ENCODE assay signal across 1 cellular context in genomic region chr5:108749130-108749861, GRCh38.
A peak's percentile ranks its signal among the peaks of the same experiment; 100 is the strongest.
TF ChIP-seq lines count a peak whose summit lies in the region.

No MANE protein-coding gene starts in this region.

TF ChIP-seq in HEK293, 187 proteins besides CTCF, POLR2A, EP300 and RAD21 (continued from another document):
- TF ChIP-seq ZNF18 (tag by site-specific recombination; IDR thresholded peaks at IDR 0.05) = no peak; the same call in 1 of the 2 replicates
- TF ChIP-seq ZNF843 (tag by site-specific recombination; IDR thresholded peaks at IDR 0.05) = 0 out of 2 replicates have a peak, but pooled peaks have one; percentile 41
- no peak for TF ChIP-seq BCL11B (tag by site-specific recombination; IDR thresholded peaks at IDR 0.05; ENCODE audit: low read depth)
- 0 out of 2 replicates have a peak, but pooled peaks have one; percentile 12 for TF ChIP-seq ZNF2 (tag by site-specific recombination; IDR thresholded peaks at IDR 0.05)
- peak; percentile 80 for TF ChIP-seq SP3 (tag by site-specific recombination; IDR thresholded peaks at IDR 0.05)
- TF ChIP-seq ZNF777 (tag by site-specific recombination; IDR thresholded peaks at IDR 0.05; ENCODE audit: borderline replicate concordance) = no peak
- no peak for TF ChIP-seq ZIC2 (tag by site-specific recombination; IDR thresholded peaks at IDR 0.05)
- TF ChIP-seq, protein P1, sequence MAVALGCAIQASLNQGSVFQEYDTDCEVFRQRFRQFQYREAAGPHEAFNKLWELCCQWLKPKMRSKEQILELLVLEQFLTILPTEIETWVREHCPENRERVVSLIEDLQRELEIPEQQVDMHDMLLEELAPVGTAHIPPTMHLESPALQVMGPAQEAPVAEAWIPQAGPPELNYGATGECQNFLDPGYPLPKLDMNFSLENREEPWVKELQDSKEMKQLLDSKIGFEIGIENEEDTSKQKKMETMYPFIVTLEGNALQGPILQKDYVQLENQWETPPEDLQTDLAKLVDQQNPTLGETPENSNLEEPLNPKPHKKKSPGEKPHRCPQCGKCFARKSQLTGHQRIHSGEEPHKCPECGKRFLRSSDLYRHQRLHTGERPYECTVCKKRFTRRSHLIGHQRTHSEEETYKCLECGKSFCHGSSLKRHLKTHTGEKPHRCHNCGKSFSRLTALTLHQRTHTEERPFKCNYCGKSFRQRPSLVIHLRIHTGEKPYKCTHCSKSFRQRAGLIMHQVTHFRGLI (tag by site-specific recombination; IDR thresholded peaks at IDR 0.05) = peak; percentile 87; the same call in 1 of the 2 replicates
- peak; percentile 40 for TF ChIP-seq ZNF341 (tag by site-specific recombination; IDR thresholded peaks at IDR 0.05; ENCODE audit: low read depth)
- TF ChIP-seq, protein P2, sequence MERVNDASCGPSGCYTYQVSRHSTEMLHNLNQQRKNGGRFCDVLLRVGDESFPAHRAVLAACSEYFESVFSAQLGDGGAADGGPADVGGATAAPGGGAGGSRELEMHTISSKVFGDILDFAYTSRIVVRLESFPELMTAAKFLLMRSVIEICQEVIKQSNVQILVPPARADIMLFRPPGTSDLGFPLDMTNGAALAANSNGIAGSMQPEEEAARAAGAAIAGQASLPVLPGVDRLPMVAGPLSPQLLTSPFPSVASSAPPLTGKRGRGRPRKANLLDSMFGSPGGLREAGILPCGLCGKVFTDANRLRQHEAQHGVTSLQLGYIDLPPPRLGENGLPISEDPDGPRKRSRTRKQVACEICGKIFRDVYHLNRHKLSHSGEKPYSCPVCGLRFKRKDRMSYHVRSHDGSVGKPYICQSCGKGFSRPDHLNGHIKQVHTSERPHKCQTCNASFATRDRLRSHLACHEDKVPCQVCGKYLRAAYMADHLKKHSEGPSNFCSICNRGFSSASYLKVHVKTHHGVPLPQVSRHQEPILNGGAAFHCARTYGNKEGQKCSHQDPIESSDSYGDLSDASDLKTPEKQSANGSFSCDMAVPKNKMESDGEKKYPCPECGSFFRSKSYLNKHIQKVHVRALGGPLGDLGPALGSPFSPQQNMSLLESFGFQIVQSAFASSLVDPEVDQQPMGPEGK (tag by site-specific recombination; IDR thresholded peaks at IDR 0.05) = peak; percentile 49
- TF ChIP-seq ZNF214 (tag by site-specific recombination; IDR thresholded peaks at IDR 0.05; ENCODE audit: borderline replicate concordance) = no peak
- 0 out of 2 replicates have a peak, but pooled peaks have one; percentile 32 for TF ChIP-seq ZNF221 (tag by site-specific recombination; IDR thresholded peaks at IDR 0.05; ENCODE audit: borderline replicate concordance)
- TF ChIP-seq PRDM4 (tag by site-specific recombination; IDR thresholded peaks at IDR 0.05) = 0 out of 2 replicates have a peak, but pooled peaks have one; percentile 18
- TF ChIP-seq MYNN (tag by site-specific recombination; IDR thresholded peaks at IDR 0.05; ENCODE audit: borderline replicate concordance) = peak; percentile 0; the same call in 1 of the 2 replicates
- 0 out of 2 replicates have a peak, but pooled peaks have one; percentile 37 for TF ChIP-seq GLI4 (tag by site-specific recombination; IDR thresholded peaks at IDR 0.05)
- 0 out of 2 replicates have a peak, but pooled peaks have one; percentile 16 for TF ChIP-seq ZNF629 (tag by site-specific recombination; IDR thresholded peaks at IDR 0.05)
- peak; percentile 48; the same call in 1 of the 2 replicates for TF ChIP-seq KLF17 (tag by site-specific recombination; IDR thresholded peaks at IDR 0.05)
- TF ChIP-seq ZBTB7A (tag by site-specific recombination; IDR thresholded peaks at IDR 0.05; ENCODE audit: low read depth) = peak; percentile 64; the same call in 1 of the 2 replicates
- TF ChIP-seq SP7 (tag by site-specific recombination; IDR thresholded peaks at IDR 0.05) = peak; percentile 30; the same call in 1 of the 2 replicates
- TF ChIP-seq ZNF76 (tag by site-specific recombination; IDR thresholded peaks at IDR 0.05; ENCODE audit: borderline replicate concordance, low read depth) = no peak
- peak; percentile 87 for TF ChIP-seq ZFHX2 (tag by site-specific recombination; conservative IDR thresholded peaks at IDR 0.05)
- TF ChIP-seq TCF7L2 (IDR thresholded peaks at IDR 0.05; ENCODE audit: borderline replicate concordance, low read depth, low read length) = no peak
- peak; percentile 35; the same call in 1 of the 2 replicates for TF ChIP-seq IKZF3 (tag by site-specific recombination; IDR thresholded peaks at IDR 0.05)
- TF ChIP-seq ZEB2 (tag by site-specific recombination; IDR thresholded peaks at IDR 0.05) = peak; percentile 66
- peak; percentile 78 for TF ChIP-seq ZNF366 (tag by site-specific recombination; conservative IDR thresholded peaks at IDR 0.05)
- TF ChIP-seq BCL11A (tag by site-specific recombination; IDR thresholded peaks at IDR 0.05; ENCODE audit: low read depth) = peak; percentile 54; the same call in 1 of the 2 replicates
